ENCODE assay signal across 19 cellular contexts in genomic region chr19:19558636-19559035, GRCh38. TPM values are rescaled to one million over a fixed set of nuclear protein-coding genes. Genes with fewer than 3 reads are reported as not detected.
A peak's percentile ranks its signal among the peaks of the same experiment; 100 is the strongest.
DNase-seq lines count a peak whose midpoint lies in the region; ATAC-seq, FAIRE-seq and TF ChIP-seq lines count a peak whose summit lies in the region.
"Had no signal": no experiment of that assay in that cellular context is flagged by ENCODE, and none has a peak within 500 bp of the region (broad histone marks: within the 10 kb centered on the region; RNA-seq: fewer than 3 reads in every experiment).

No MANE protein-coding gene starts in this region.

- H3K27me3 ChIP-seq in smooth muscle cell (ENCODE audit: low read depth) = no peaks in the 10 kb centered on the region

- H3K4me3 ChIP-seq in smooth muscle cell = no peak overlapping the region
- H3K4me3 ChIP-seq: K562 had no signal

- H3K4me3 Mint-ChIP-seq in activated CD4-positive, alpha-beta memory T cell treated with anti-CD3 and anti-CD28 coated beads, Interleukin-2, amount 10 ng/mL, durations not matched to agents 7 days and 5 days = no peak overlapping the region
- no peak overlapping the region for H3K4me3 Mint-ChIP-seq in activated CD4-positive, alpha-beta memory T cell treated with anti-CD3 and anti-CD28 coated beads for 36 hours
- peak overlapping the region; percentile 70 for H3K4me3 Mint-ChIP-seq in T-helper 17 cell
- no peak overlapping the region for H3K4me3 Mint-ChIP-seq in stimulated activated effector memory CD8-positive, alpha-beta T cell treated with anti-CD3 and anti-CD28 coated beads, Interleukin-12 subunit alpha, Interleukin-12 subunit beta, amount 100 ng/mL, for 72 hours
- no peak overlapping the region for H3K4me3 Mint-ChIP-seq in natural killer cell

- no peaks in the 10 kb centered on the region for H3K36me3 ChIP-seq in smooth muscle cell (ENCODE audit: low read depth)

- ATAC-seq in T-helper 17 cell = no peak
- ATAC-seq in stimulated activated effector memory CD8-positive, alpha-beta T cell treated with anti-CD3 and anti-CD28 coated beads, Interleukin-12 subunit alpha, Interleukin-12 subunit beta, amount 100 ng/mL, for 72 hours = no peak
- no peak for ATAC-seq in natural killer cell
- ATAC-seq: K562 had no signal

- H3K79me2 ChIP-seq in smooth muscle cell (ENCODE audit: low read depth) = no peaks in the 10 kb centered on the region

- no peak for TF ChIP-seq CTCF in natural killer cell (IDR thresholded peaks at IDR 0.05)
- TF ChIP-seq CTCF in smooth muscle cell (IDR thresholded peaks at IDR 0.05; ENCODE audit: borderline replicate concordance, insufficient read depth, poor library complexity, severe bottlenecking) = no peak

- DNase-seq in activated CD4-positive, alpha-beta memory T cell treated with anti-CD3 and anti-CD28 coated beads, Interleukin-2, amount 10 ng/mL, durations not matched to agents 7 days and 5 days = no peak
- no peak for DNase-seq in activated CD4-positive, alpha-beta memory T cell treated with anti-CD3 and anti-CD28 coated beads for 36 hours
- DNase-seq in T-helper 17 cell (no peak), islet precursor cell (peak; percentile 49), natural killer cell (no peak), smooth muscle cell (lab: John Stamatoyannopoulos, UW; ENCODE audit: unreplicated experiment) (no peak), GM12892 (ENCODE audit: insufficient read length) (no peak)
- DNase-seq in stimulated activated effector memory CD8-positive, alpha-beta T cell treated with anti-CD3 and anti-CD28 coated beads, Interleukin-12 subunit alpha, Interleukin-12 subunit beta, amount 100 ng/mL, for 72 hours (ENCODE audit: low spot score in 2 of 2) = no peak
- DNase-seq: EL, GOT3, MV-4-11, NCI-H1417, NCI-H1930, NCI-H2171 treated with DMSO at 0.1 percent for 48 hours, NCI-H446 treated with DMSO at 0.1 percent for 48 hours, OCI-M1 had no signal

- no peak overlapping the region for H3K27ac ChIP-seq in smooth muscle cell (ENCODE audit: low read depth)
- H3K27ac ChIP-seq: C4-2B had no signal

- H3K4me2 ChIP-seq in smooth muscle cell = no peak overlapping the region

- POLR2A ChIA-PET in activated CD4-positive, alpha-beta memory T cell treated with anti-CD3 and anti-CD28 coated beads, Interleukin-2, amount 10 ng/mL, durations not matched to agents 7 days and 5 days (lab: Charles Lee) = interaction anchor here (1.0 to 2.3 kb wide), 3 partner anchors 10 to 104 kb away, joined by 3 to 7 read pairs (median 3); partner anchors contain the start of gene ATP13A1
- POLR2A ChIA-PET in activated CD4-positive, alpha-beta memory T cell treated with anti-CD3 and anti-CD28 coated beads for 36 hours (lab: Charles Lee) = no interaction called here

- no peaks in the 10 kb centered on the region for H4K20me1 ChIP-seq in smooth muscle cell (ENCODE audit: low read depth)

- FAIRE-seq in GM12892 (lab: Jason Lieb, UNC) = no peak
- FAIRE-seq: A204.1, K562 had no signal

- no peaks in the 10 kb centered on the region for H3F3A ChIP-seq in smooth muscle cell (ENCODE audit: low read depth)

- no peak overlapping the region for H3K9ac ChIP-seq in smooth muscle cell (ENCODE audit: low read depth)

- H3K9me3 ChIP-seq in T-helper 17 cell (ENCODE audit: control insufficient read depth, low read length, poor library complexity, severe bottlenecking) = no peaks in the 10 kb centered on the region
- no peaks in the 10 kb centered on the region for H3K9me3 ChIP-seq in smooth muscle cell (replicated peaks; ENCODE audit: low read depth)

- H2AFZ ChIP-seq in smooth muscle cell (ENCODE audit: low read depth) = no peak overlapping the region

- no peak for TF ChIP-seq POLR2A in GM12892 (IDR thresholded peaks at IDR 0.05; ENCODE audit: low read depth, low read length)

- H3K27ac Mint-ChIP-seq in activated CD4-positive, alpha-beta memory T cell treated with anti-CD3 and anti-CD28 coated beads, Interleukin-2, amount 10 ng/mL, durations not matched to agents 7 days and 5 days = peak overlapping the region; percentile 22
- no peak overlapping the region for H3K27ac Mint-ChIP-seq in activated CD4-positive, alpha-beta memory T cell treated with anti-CD3 and anti-CD28 coated beads for 36 hours
- H3K27ac Mint-ChIP-seq in T-helper 17 cell = peak overlapping the region; percentile 49
- H3K27ac Mint-ChIP-seq in stimulated activated effector memory CD8-positive, alpha-beta T cell treated with anti-CD3 and anti-CD28 coated beads, Interleukin-12 subunit alpha, Interleukin-12 subunit beta, amount 100 ng/mL, for 72 hours = peak overlapping the region; percentile 78
- H3K27ac Mint-ChIP-seq in natural killer cell = no peak overlapping the region

- intact Hi-C loops in activated CD4-positive, alpha-beta memory T cell treated with anti-CD3 and anti-CD28 coated beads for 36 hours (cut with micrococcal nuclease) = no loop called here
- intact Hi-C loops in natural killer cell (cut with micrococcal nuclease) = no loop called here

- 96% methylated on average over 16 of the region's 16 CpGs for WGBS in smooth muscle cell (ENCODE audit: low lambda C conversion rate)

- no peaks in the 10 kb centered on the region for H3K9me3 Mint-ChIP-seq in activated CD4-positive, alpha-beta memory T cell treated with anti-CD3 and anti-CD28 coated beads, Interleukin-2, amount 10 ng/mL, durations not matched to agents 7 days and 5 days
- no peaks in the 10 kb centered on the region for H3K9me3 Mint-ChIP-seq in activated CD4-positive, alpha-beta memory T cell treated with anti-CD3 and anti-CD28 coated beads for 36 hours
- no peaks in the 10 kb centered on the region for H3K9me3 Mint-ChIP-seq in stimulated activated effector memory CD8-positive, alpha-beta T cell treated with anti-CD3 and anti-CD28 coated beads, Interleukin-12 subunit alpha, Interleukin-12 subunit beta, amount 100 ng/mL, for 72 hours
- no peaks in the 10 kb centered on the region for H3K9me3 Mint-ChIP-seq in natural killer cell

- peaks cover 38% of the 10 kb centered on the region for H3K36me3 Mint-ChIP-seq in activated CD4-positive, alpha-beta memory T cell treated with anti-CD3 and anti-CD28 coated beads, Interleukin-2, amount 10 ng/mL, durations not matched to agents 7 days and 5 days (ENCODE audit: low read depth)
- peaks cover 27% of the 10 kb centered on the region for H3K36me3 Mint-ChIP-seq in activated CD4-positive, alpha-beta memory T cell treated with anti-CD3 and anti-CD28 coated beads for 36 hours
- H3K36me3 Mint-ChIP-seq in T-helper 17 cell (ENCODE audit: low read depth) (peaks cover 4% of the 10 kb centered on the region), natural killer cell (no peaks in the 10 kb centered on the region)
- peaks cover 57% of the 10 kb centered on the region for H3K36me3 Mint-ChIP-seq in stimulated activated effector memory CD8-positive, alpha-beta T cell treated with anti-CD3 and anti-CD28 coated beads, Interleukin-12 subunit alpha, Interleukin-12 subunit beta, amount 100 ng/mL, for 72 hours

- CTCF ChIA-PET in activated CD4-positive, alpha-beta memory T cell treated with anti-CD3 and anti-CD28 coated beads, Interleukin-2, amount 10 ng/mL, durations not matched to agents 7 days and 5 days (lab: Charles Lee) = interaction anchor here (0.7 kb wide), 1 partner anchor 27 kb away, joined by 3 read pairs; no protein-coding TSS in a partner anchor
- CTCF ChIA-PET in activated CD4-positive, alpha-beta memory T cell treated with anti-CD3 and anti-CD28 coated beads for 36 hours (lab: Charles Lee) = interaction anchor here (8.0 kb wide), 1 partner anchor 27 kb away, joined by 98 read pairs; no protein-coding TSS in a partner anchor

- no peaks in the 10 kb centered on the region for H3K27me3 Mint-ChIP-seq in activated CD4-positive, alpha-beta memory T cell treated with anti-CD3 and anti-CD28 coated beads, Interleukin-2, amount 10 ng/mL, durations not matched to agents 7 days and 5 days
- no peaks in the 10 kb centered on the region for H3K27me3 Mint-ChIP-seq in activated CD4-positive, alpha-beta memory T cell treated with anti-CD3 and anti-CD28 coated beads for 36 hours
- H3K27me3 Mint-ChIP-seq in T-helper 17 cell = no peaks in the 10 kb centered on the region
- H3K27me3 Mint-ChIP-seq in natural killer cell (ENCODE audit: low read depth in 2 of 2) = no peaks in the 10 kb centered on the region

- H3K4me1 ChIP-seq in smooth muscle cell (ENCODE audit: low read depth) = no peaks in the 10 kb centered on the region

- H3K4me1 Mint-ChIP-seq in activated CD4-positive, alpha-beta memory T cell treated with anti-CD3 and anti-CD28 coated beads, Interleukin-2, amount 10 ng/mL, durations not matched to agents 7 days and 5 days = peaks cover 23% of the 10 kb centered on the region
- H3K4me1 Mint-ChIP-seq in activated CD4-positive, alpha-beta memory T cell treated with anti-CD3 and anti-CD28 coated beads for 36 hours (ENCODE audit: low read depth) = peaks cover 12% of the 10 kb centered on the region
- H3K4me1 Mint-ChIP-seq in T-helper 17 cell (peaks cover 26% of the 10 kb centered on the region), natural killer cell (no peaks in the 10 kb centered on the region)
- peaks cover 25% of the 10 kb centered on the region for H3K4me1 Mint-ChIP-seq in stimulated activated effector memory CD8-positive, alpha-beta T cell treated with anti-CD3 and anti-CD28 coated beads, Interleukin-12 subunit alpha, Interleukin-12 subunit beta, amount 100 ng/mL, for 72 hours

RNA-seq across cellular contexts. Expression of gene CILP2, which starts 20.6 kb away (rescaled TPM):
- under 1 TPM in 1 of 2 experiments, not detected in 1; 0.08 TPM for total RNA-seq in activated CD4-positive, alpha-beta memory T cell treated with anti-CD3 and anti-CD28 coated beads, Interleukin-2, amount 10 ng/mL, durations not matched to agents 7 days and 5 days
- total RNA-seq in activated CD4-positive, alpha-beta memory T cell treated with anti-CD3 and anti-CD28 coated beads for 36 hours = under 1 TPM; 0.44 to 0.50 TPM
- under 1 TPM; 0.73 to 0.99 TPM for total RNA-seq in T-helper 17 cell
- under 1 TPM; 0.05 to 0.20 (median 0.11) TPM for total RNA-seq in natural killer cell
- 27.2 and 31.0 TPM in 2 replicates for total RNA-seq in smooth muscle cell
- polyA plus RNA-seq in smooth muscle cell = 62.2 and 95.0 TPM in 2 replicates
- polyA plus RNA-seq in GM12892 (2012; ENCODE audit: missing spikeins) = 0.08 TPM

RNA-seq across cellular contexts. Expression of gene YJEFN3, which starts 29.9 kb away (rescaled TPM):
- 1 to 10 TPM; 8.2 to 8.7 TPM for total RNA-seq in activated CD4-positive, alpha-beta memory T cell treated with anti-CD3 and anti-CD28 coated beads, Interleukin-2, amount 10 ng/mL, durations not matched to agents 7 days and 5 days
- 1 to 10 TPM; 6.9 to 8.2 TPM for total RNA-seq in activated CD4-positive, alpha-beta memory T cell treated with anti-CD3 and anti-CD28 coated beads for 36 hours
- 1 to 10 TPM; 3.0 to 6.1 TPM for total RNA-seq in T-helper 17 cell
- total RNA-seq in natural killer cell = 1 to 10 TPM; 4.0 to 6.0 (median 4.3) TPM
- total RNA-seq in smooth muscle cell = 2.2 TPM in 2 replicates
- 5.8 and 11.1 TPM in 2 replicates for polyA plus RNA-seq in smooth muscle cell
- 5.1 TPM for polyA plus RNA-seq in GM12892 (2012; ENCODE audit: missing spikeins)

RNA-seq across cellular contexts. Expression of gene NDUFA13, which starts 42.6 kb away (rescaled TPM):
- total RNA-seq in activated CD4-positive, alpha-beta memory T cell treated with anti-CD3 and anti-CD28 coated beads, Interleukin-2, amount 10 ng/mL, durations not matched to agents 7 days and 5 days = 100 to 1,000 TPM; 371 to 388 TPM
- total RNA-seq in activated CD4-positive, alpha-beta memory T cell treated with anti-CD3 and anti-CD28 coated beads for 36 hours = 100 to 1,000 TPM; 365 to 374 TPM
- total RNA-seq in T-helper 17 cell (100 to 1,000 TPM; 175 to 195 TPM), natural killer cell (100 to 1,000 TPM; 165 to 191 (median 188) TPM), smooth muscle cell (42.3 and 51.8 TPM in 2 replicates)
- polyA plus RNA-seq in smooth muscle cell = 559 and 575 TPM in 2 replicates
- 311 TPM for polyA plus RNA-seq in GM12892 (2012; ENCODE audit: missing spikeins)

RNA-seq across cellular contexts. Expression of gene TSSK6, which starts 43.3 kb away (rescaled TPM):
- total RNA-seq in activated CD4-positive, alpha-beta memory T cell treated with anti-CD3 and anti-CD28 coated beads, Interleukin-2, amount 10 ng/mL, durations not matched to agents 7 days and 5 days = 1 to 10 TPM; 5.3 to 5.7 TPM
- 1 to 10 TPM; 3.1 to 4.7 TPM for total RNA-seq in activated CD4-positive, alpha-beta memory T cell treated with anti-CD3 and anti-CD28 coated beads for 36 hours
- total RNA-seq in T-helper 17 cell = 1 to 10 TPM; 3.8 to 3.9 TPM
- 1 to 10 TPM; 2.2 to 2.5 (median 2.3) TPM for total RNA-seq in natural killer cell
- 1.3 and 5.4 TPM in 2 replicates for total RNA-seq in smooth muscle cell
- polyA plus RNA-seq in smooth muscle cell = 0.31 and 0.49 TPM in 2 replicates
- 0.45 TPM for polyA plus RNA-seq in GM12892 (2012; ENCODE audit: missing spikeins)

RNA-seq across cellular contexts. Expression of gene PBX4, which starts 59.9 kb away (rescaled TPM):
- total RNA-seq in activated CD4-positive, alpha-beta memory T cell treated with anti-CD3 and anti-CD28 coated beads, Interleukin-2, amount 10 ng/mL, durations not matched to agents 7 days and 5 days = 10 to 100 TPM; 49.0 to 55.6 TPM
- 10 to 100 TPM; 44.9 to 45.7 TPM for total RNA-seq in activated CD4-positive, alpha-beta memory T cell treated with anti-CD3 and anti-CD28 coated beads for 36 hours
- total RNA-seq in T-helper 17 cell = 10 to 100 TPM; 49.7 to 58.4 TPM
- total RNA-seq in natural killer cell = 10 to 100 TPM; 10.7 to 15.9 (median 11.1) TPM
- 2.5 TPM in 1 of 2 replicates, not detected in the other for total RNA-seq in smooth muscle cell
- 1.7 and 4.5 TPM in 2 replicates for polyA plus RNA-seq in smooth muscle cell
- polyA plus RNA-seq in GM12892 (2012; ENCODE audit: missing spikeins) = 11.2 TPM

Comparison
In these comparisons a context has a peak if more than half of its experiments do, and no peak if none do; other contexts are left out.
1. H3K27ac Mint-ChIP-seq: peak in activated CD4-positive, alpha-beta memory T cell treated with anti-CD3 and anti-CD28 coated beads, Interleukin-2, amount 10 ng/mL, durations not matched to agents 7 days and 5 days (single experiment), T-helper 17 cell (single experiment) and stimulated activated effector memory CD8-positive, alpha-beta T cell treated with anti-CD3 and anti-CD28 coated beads, Interleukin-12 subunit alpha, Interleukin-12 subunit beta, amount 100 ng/mL, for 72 hours (single experiment); none in activated CD4-positive, alpha-beta memory T cell treated with anti-CD3 and anti-CD28 coated beads for 36 hours (single experiment) and natural killer cell (0 of 2).
2. RNA of gene CILP2, which starts 20.6 kb away (total RNA-seq): 27.2 to 31.0 TPM in smooth muscle cell; 0.73 to 0.99 TPM in T-helper 17 cell, 0.44 to 0.50 TPM in activated CD4-positive, alpha-beta memory T cell treated with anti-CD3 and anti-CD28 coated beads for 36 hours, 0.05 to 0.20 TPM in natural killer cell and 0.08 TPM in activated CD4-positive, alpha-beta memory T cell treated with anti-CD3 and anti-CD28 coated beads, Interleukin-2, amount 10 ng/mL, durations not matched to agents 7 days and 5 days; every median in the first group is over 10 times any median in the second.